ENCODE assay signal across 25 cellular contexts in the genomic region with DNA sequence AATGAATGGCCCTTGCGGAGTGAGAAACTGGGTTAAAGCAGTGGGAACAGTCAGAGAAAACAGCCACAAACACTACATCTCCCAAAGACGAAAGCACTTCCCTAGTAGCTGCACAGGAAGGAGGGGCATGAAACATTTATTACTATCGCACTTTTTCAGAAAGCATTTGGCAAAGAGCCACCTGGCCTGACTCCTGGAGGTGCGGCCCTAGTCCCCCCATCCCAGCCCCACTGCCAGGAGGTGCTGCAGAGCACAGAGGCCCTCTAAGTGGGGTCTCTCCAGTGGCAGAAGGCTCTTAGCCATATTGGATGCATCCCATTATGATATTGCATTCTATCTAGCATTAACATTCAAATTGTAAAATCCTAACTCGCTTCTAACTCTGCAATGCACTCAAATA. TPM values are rescaled to one million over a fixed set of nuclear protein-coding genes. Genes with fewer than 3 reads are reported as not detected.
"Had no signal": no experiment of that assay in that cellular context is flagged by ENCODE, and none has a peak within 500 bp of the region (broad histone marks: within the 10 kb centered on the region; RNA-seq: fewer than 3 reads in every experiment).

No MANE protein-coding gene starts in this region.

- H3K4me3 Mint-ChIP-seq: dendritic cell treated with granulocyte-macrophage colony-stimulating factor and Interleukin-4, amounts not matched to agents 40 ng/mL and 50 ng/mL, for 4 days; effector memory CD8-positive, alpha-beta T cell; naive B cell; neural crest cell; stimulated activated naive B cell treated with anti-CD40 and anti-IgM and Interleukin-4, amounts not matched to agents 10 μg/mL and 1 μg/mL and 100 μg/mL, for 72 hours; stimulated activated naive CD8-positive, alpha-beta T cell treated with anti-CD3 and anti-CD28 coated beads, Interleukin-15, amount 100 ng/mL, for 72 hours had no signal

- H3K27ac Mint-ChIP-seq: dendritic cell treated with granulocyte-macrophage colony-stimulating factor and Interleukin-4, amounts not matched to agents 40 ng/mL and 50 ng/mL, for 4 days; effector memory CD8-positive, alpha-beta T cell; stimulated activated naive B cell treated with anti-CD40 and anti-IgM and Interleukin-4, amounts not matched to agents 10 μg/mL and 1 μg/mL and 100 μg/mL, for 72 hours; stimulated activated naive CD8-positive, alpha-beta T cell treated with anti-CD3 and anti-CD28 coated beads, Interleukin-15, amount 100 ng/mL, for 72 hours had no signal

- H3K9me3 ChIP-seq: esophagus squamous epithelium, gastroesophageal sphincter, sigmoid colon, testis, tibial nerve, upper lobe of right lung, vagina had no signal

- H3K4me3 ChIP-seq: esophagus squamous epithelium, gastroesophageal sphincter, hepatocyte, sigmoid colon, skin epidermis, testis, tibial nerve, upper lobe of right lung, vagina had no signal

- H3K4me1 ChIP-seq: esophagus squamous epithelium, gastroesophageal sphincter, sigmoid colon, testis, tibial nerve, upper lobe of right lung, vagina had no signal

- ATAC-seq: effector memory CD8-positive, alpha-beta T cell; gastroesophageal sphincter; stimulated activated naive B cell treated with anti-CD40 and anti-IgM and Interleukin-4, amounts not matched to agents 10 μg/mL and 1 μg/mL and 100 μg/mL, for 72 hours; stimulated activated naive CD8-positive, alpha-beta T cell treated with anti-CD3 and anti-CD28 coated beads, Interleukin-15, amount 100 ng/mL, for 72 hours; upper lobe of right lung had no signal

- H3K4me1 Mint-ChIP-seq: neural crest cell had no signal

- H3K36me3 ChIP-seq: esophagus squamous epithelium, gastroesophageal sphincter, sigmoid colon, tibial nerve, upper lobe of right lung, vagina had no signal

- H3K27me3 ChIP-seq: testis, tibial nerve, upper lobe of right lung, vagina had no signal

- H3K27ac ChIP-seq: epithelial cell of prostate, esophagus squamous epithelium, gastroesophageal sphincter, hepatocyte, sigmoid colon, skin epidermis, testis, tibial nerve, upper lobe of right lung, vagina had no signal

- DNase-seq: effector memory CD8-positive, alpha-beta T cell; esophagus squamous epithelium; foreskin fibroblast; mesendoderm; naive B cell; posterior cingulate gyrus; sigmoid colon; stimulated activated CD4-positive, alpha-beta T cell treated with anti-CD3 and anti-CD28 coated beads, Interleukin-2, amount 100 ng/mL, for 24 hours; stimulated activated CD4-positive, alpha-beta T cell treated with anti-CD3 and anti-CD28 coated beads, Interleukin-4, amount 100 ng/mL, for 4 hours; stimulated activated naive B cell treated with anti-CD40 and anti-IgM and Interleukin-4, amounts not matched to agents 10 μg/mL and 1 μg/mL and 100 μg/mL, for 72 hours; stimulated activated naive CD8-positive, alpha-beta T cell treated with anti-CD3 and anti-CD28 coated beads, Interleukin-15, amount 100 ng/mL, for 72 hours; testis; upper lobe of right lung had no signal

- H3K9me3 Mint-ChIP-seq: dendritic cell treated with granulocyte-macrophage colony-stimulating factor and Interleukin-4, amounts not matched to agents 40 ng/mL and 50 ng/mL, for 4 days; effector memory CD8-positive, alpha-beta T cell; naive B cell; neural crest cell; stimulated activated naive B cell treated with anti-CD40 and anti-IgM and Interleukin-4, amounts not matched to agents 10 μg/mL and 1 μg/mL and 100 μg/mL, for 72 hours; stimulated activated naive CD8-positive, alpha-beta T cell treated with anti-CD3 and anti-CD28 coated beads, Interleukin-15, amount 100 ng/mL, for 72 hours had no signal

RNA-seq across cellular contexts. Expression of a gene that starts 59.4 kb away (rescaled TPM):
- total RNA-seq: esophagus squamous epithelium, liver, lung microvascular endothelial cell, osteocyte, pulmonary artery endothelial cell, upper lobe of right lung, vagina had no signal
- polyA plus RNA-seq: liver had no signal
